22 cellular contexts compared by ENCODE assay signal in the genomic region with DNA sequence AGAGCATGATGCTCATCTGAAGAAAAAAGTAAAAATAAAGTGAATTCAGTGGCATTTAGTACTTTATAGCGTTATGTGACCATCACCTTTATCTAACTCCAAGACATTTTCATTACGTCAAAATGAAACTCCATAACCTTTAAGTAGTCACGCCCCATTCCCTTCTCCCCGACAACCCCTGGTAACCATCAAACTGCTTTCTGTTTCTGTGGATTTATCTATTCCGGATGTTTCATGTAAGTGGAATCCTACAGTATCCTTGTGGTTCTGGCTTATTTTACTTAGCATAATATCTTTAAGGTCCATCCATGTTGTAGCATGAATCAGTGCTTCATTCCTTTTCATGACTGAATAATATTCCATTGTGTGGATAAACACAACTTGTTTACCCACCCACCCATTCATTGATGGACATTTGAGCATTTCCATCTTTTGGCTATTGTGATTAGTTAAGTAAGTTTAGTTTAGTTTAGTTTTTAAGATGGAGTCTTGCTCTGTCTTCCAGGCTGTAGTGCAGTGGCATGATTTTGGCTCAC. TPM values are rescaled to one million over a fixed set of nuclear protein-coding genes. Genes with fewer than 3 reads are reported as not detected.
A peak's percentile ranks its signal among the peaks of the same experiment; 100 is the strongest.
DNase-seq lines count a peak whose midpoint lies in the region; ATAC-seq and TF ChIP-seq lines count a peak whose summit lies in the region.
"Had no signal": no experiment of that assay in that cellular context is flagged by ENCODE, and none has a peak within 500 bp of the region (broad histone marks: within the 10 kb centered on the region; RNA-seq: fewer than 3 reads in every experiment).

No MANE protein-coding gene starts in this region.

- H3K4me3 Mint-ChIP-seq in GM23338 = no peak overlapping the region
- H3K4me3 Mint-ChIP-seq: activated naive CD4-positive, alpha-beta T cell treated with anti-CD3 and anti-CD28 coated beads, Interleukin-2, amount 50 U/mL, for 24 hours; CD8-positive, alpha-beta memory T cell had no signal

- no peak overlapping the region for H3K27ac Mint-ChIP-seq in GM23338
- H3K27ac Mint-ChIP-seq: activated naive CD4-positive, alpha-beta T cell treated with anti-CD3 and anti-CD28 coated beads, Interleukin-2, amount 50 U/mL, for 24 hours had no signal

- WGBS in SK-N-SH (ENCODE audit: low lambda C conversion rate) = 50% methylated on average over 5 of the region's 5 CpGs
- 76% methylated on average over 5 of the region's 5 CpGs for WGBS in smooth muscle cell (ENCODE audit: low lambda C conversion rate)

- DNase-seq in GM23338 (ENCODE audit: low spot score) (no peak), SK-N-SH (no peak), smooth muscle cell (lab: John Stamatoyannopoulos, UW; ENCODE audit: unreplicated experiment) (no peak), sciatic nerve (ENCODE audit: low spot score) (no peak), NCI-H2171 treated with DMSO at 0.1 percent for 48 hours (lab: John Stamatoyannopoulos, UW) (no peak)
- no peak for DNase-seq in central memory CD4-positive, alpha-beta T cell
- DNase-seq: activated CD4-positive, alpha-beta T cell treated with anti-CD3 and anti-CD28 coated beads for 48 hours; CD8-positive, alpha-beta memory T cell; DND-41; Karpas-422; NCI-H187 treated with DMSO at 0.1 percent for 48 hours; SIG-M5; T-helper 1 cell had no signal

- peaks cover 14% of the 10 kb centered on the region for H3K27me3 Mint-ChIP-seq in GM23338 (ENCODE audit: insufficient read depth, low read depth, poor library complexity)
- H3K27me3 Mint-ChIP-seq: activated naive CD4-positive, alpha-beta T cell treated with anti-CD3 and anti-CD28 coated beads, Interleukin-2, amount 50 U/mL, for 24 hours; CD8-positive, alpha-beta memory T cell had no signal

- H4K20me1 ChIP-seq in GM23338 (replicated peaks; ENCODE audit: insufficient read depth) (no peaks in the 10 kb centered on the region), SK-N-SH (ENCODE audit: insufficient read depth) (no peaks in the 10 kb centered on the region), smooth muscle cell (ENCODE audit: low read depth) (no peaks in the 10 kb centered on the region)

- intact Hi-C loops in sciatic nerve (cut with DNase I) = no loop called here

- H3K27me3 ChIP-seq in GM23338 (ENCODE audit: insufficient read depth) = no peaks in the 10 kb centered on the region
- H3K27me3 ChIP-seq in SK-N-SH (ENCODE audit: insufficient read depth) = no peaks in the 10 kb centered on the region
- H3K27me3 ChIP-seq in iPS-18a (ENCODE audit: control insufficient read depth, insufficient read depth, low read length) = no peaks in the 10 kb centered on the region
- no peaks in the 10 kb centered on the region for H3K27me3 ChIP-seq in smooth muscle cell (ENCODE audit: low read depth)
- H3K27me3 ChIP-seq: ascending aorta, gastroesophageal sphincter, pancreas had no signal

- POLR2A ChIA-PET in SK-N-SH (lab: Yijun Ruan, JAX) = interaction anchor here (0.6 kb wide), 1 partner anchor 561 kb away, joined by 3 read pairs; no protein-coding TSS in a partner anchor

- H3K4me3 ChIP-seq in GM23338 (no peak overlapping the region), SK-N-SH (ENCODE audit: low read depth in 2 of 2, low read length in 1 of 2) (peak overlapping the region; percentile 4 to 15; a peak in 2 of 4 replicates), iPS-18a (ENCODE audit: low read length) (peak overlapping the region; percentile 32), smooth muscle cell (no peak overlapping the region)
- H3K4me3 ChIP-seq: ascending aorta, gastroesophageal sphincter, GM12878, pancreas had no signal

- H3K36me3 ChIP-seq in GM23338 (ENCODE audit: insufficient read depth) (no peaks in the 10 kb centered on the region), SK-N-SH (replicated peaks in 1 of 2; ENCODE audit: control insufficient read depth in 1 of 2, insufficient read depth in 2 of 2, low read length in 1 of 2) (no peaks in the 10 kb centered on the region), iPS-18a (ENCODE audit: control insufficient read depth, low read depth, low read length) (no peaks in the 10 kb centered on the region), smooth muscle cell (ENCODE audit: low read depth) (no peaks in the 10 kb centered on the region)
- H3K36me3 ChIP-seq: ascending aorta, gastroesophageal sphincter, pancreas had no signal

- H3K4me1 Mint-ChIP-seq in GM23338 = peaks cover 41% of the 10 kb centered on the region
- H3K4me1 Mint-ChIP-seq: activated naive CD4-positive, alpha-beta T cell treated with anti-CD3 and anti-CD28 coated beads, Interleukin-2, amount 50 U/mL, for 24 hours had no signal

- H3F3A ChIP-seq in GM23338 (replicated peaks; ENCODE audit: low read depth) (no peaks in the 10 kb centered on the region), SK-N-SH (replicated peaks; ENCODE audit: insufficient read depth) (peaks cover 20% of the 10 kb centered on the region), smooth muscle cell (ENCODE audit: low read depth) (peaks cover 10% of the 10 kb centered on the region)

- no peaks in the 10 kb centered on the region for H3K9me2 ChIP-seq in GM23338 (ENCODE audit: insufficient read depth)
- H3K9me2 ChIP-seq in SK-N-SH = no peaks in the 10 kb centered on the region

- no peaks in the 10 kb centered on the region for H3K9me3 Mint-ChIP-seq in GM23338
- H3K9me3 Mint-ChIP-seq: activated naive CD4-positive, alpha-beta T cell treated with anti-CD3 and anti-CD28 coated beads, Interleukin-2, amount 50 U/mL, for 24 hours; CD8-positive, alpha-beta memory T cell had no signal

- CTCF ChIA-PET in SK-N-SH (lab: Yijun Ruan, JAX) = no interaction called here

- H3K79me2 ChIP-seq in GM23338 (replicated peaks; ENCODE audit: insufficient read depth) = no peaks in the 10 kb centered on the region
- no peaks in the 10 kb centered on the region for H3K79me2 ChIP-seq in SK-N-SH (ENCODE audit: insufficient read depth)
- H3K79me2 ChIP-seq in smooth muscle cell (ENCODE audit: low read depth) = no peaks in the 10 kb centered on the region

- peak overlapping the region; percentile 30; the same call in 1 of the 2 replicates for H3K9ac ChIP-seq in SK-N-SH
- no peak overlapping the region for H3K9ac ChIP-seq in iPS-18a (ENCODE audit: low read length)
- no peak overlapping the region for H3K9ac ChIP-seq in smooth muscle cell (ENCODE audit: low read depth)

- H3K4me1 ChIP-seq in GM23338 (ENCODE audit: insufficient read depth) (peaks cover 17% of the 10 kb centered on the region), SK-N-SH (ENCODE audit: control insufficient read depth in 1 of 2, insufficient read depth in 2 of 2, low read depth in 1 of 2, low read length in 1 of 2) (peaks cover 18% of the 10 kb centered on the region in 2 experiments; a peak in 3 of 4 replicates), iPS-18a (ENCODE audit: control insufficient read depth, low read depth, low read length) (peaks cover 24% of the 10 kb centered on the region), smooth muscle cell (ENCODE audit: low read depth) (peaks cover 15% of the 10 kb centered on the region)

- H2AFZ ChIP-seq in GM23338 (no peak overlapping the region), SK-N-SH (ENCODE audit: low read depth) (0 out of 2 replicates have a peak overlapping the region, but pooled peaks have one; percentile 70), smooth muscle cell (ENCODE audit: low read depth) (no peak overlapping the region)

- TF ChIP-seq EP300 in SK-N-SH (IDR thresholded peaks at IDR 0.05; ENCODE audit: borderline replicate concordance in 1 of 2, low read depth in 1 of 2, low read length in 1 of 2) = no peak

- peak overlapping the region; percentile 64; the same call in 1 of the 2 replicates for H3K27ac ChIP-seq in GM23338 (ENCODE audit: low read depth)
- H3K27ac ChIP-seq in SK-N-SH (ENCODE audit: low read depth in 2 of 2, low read length in 1 of 2) = peak overlapping the region; percentile 48 to 62; a peak in 3 of 4 replicates
- peak overlapping the region; percentile 34 for H3K27ac ChIP-seq in iPS-18a (ENCODE audit: low read length)
- H3K27ac ChIP-seq in smooth muscle cell (ENCODE audit: low read depth) = no peak overlapping the region
- H3K27ac ChIP-seq: ascending aorta, pancreas had no signal

- H3K36me3 Mint-ChIP-seq in GM23338 (ENCODE audit: low read depth) = no peaks in the 10 kb centered on the region; the same call in 2 of the 3 replicates
- H3K36me3 Mint-ChIP-seq: activated naive CD4-positive, alpha-beta T cell treated with anti-CD3 and anti-CD28 coated beads, Interleukin-2, amount 50 U/mL, for 24 hours; CD8-positive, alpha-beta memory T cell had no signal

- H3K4me2 ChIP-seq in GM23338 (0 out of 2 replicates have a peak overlapping the region, but pooled peaks have one; percentile 58), SK-N-SH (peak overlapping the region; percentile 68), smooth muscle cell (peak overlapping the region; percentile 29)

- TF ChIP-seq CTCF in GM23338 (conservative IDR thresholded peaks at IDR 0.05; ENCODE audit: low read depth in 2 of 2) (no peak), SK-N-SH (IDR thresholded peaks at IDR 0.05) (no peak), smooth muscle cell (IDR thresholded peaks at IDR 0.05; ENCODE audit: borderline replicate concordance, insufficient read depth, poor library complexity, severe bottlenecking) (no peak)

- H3K9me3 ChIP-seq in SK-N-SH = no peaks in the 10 kb centered on the region
- no peaks in the 10 kb centered on the region for H3K9me3 ChIP-seq in iPS-18a (ENCODE audit: control insufficient read depth, low read depth, low read length)
- no peaks in the 10 kb centered on the region for H3K9me3 ChIP-seq in smooth muscle cell (replicated peaks; ENCODE audit: low read depth)
- H3K9me3 ChIP-seq: ascending aorta, gastroesophageal sphincter, pancreas had no signal

- no peak for TF ChIP-seq RAD21 in SK-N-SH (IDR thresholded peaks at IDR 0.05; ENCODE audit: low read length)

- no peak for ATAC-seq in GM23338
- no peak for ATAC-seq in sciatic nerve
- ATAC-seq: gastroesophageal sphincter, GM12878 had no signal

TF ChIP-seq in SK-N-SH, 30 proteins besides CTCF, POLR2A, EP300 and RAD21 (continues in another document):
- TF ChIP-seq, protein P1, sequence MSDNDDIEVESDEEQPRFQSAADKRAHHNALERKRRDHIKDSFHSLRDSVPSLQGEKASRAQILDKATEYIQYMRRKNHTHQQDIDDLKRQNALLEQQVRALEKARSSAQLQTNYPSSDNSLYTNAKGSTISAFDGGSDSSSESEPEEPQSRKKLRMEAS (IDR thresholded peaks at IDR 0.05; ENCODE audit: low read depth) = no peak
- TF ChIP-seq POLR2AphosphoS5 (IDR thresholded peaks at IDR 0.05; ENCODE audit: low read depth, low read length) (no peak), MEF2A (IDR thresholded peaks at IDR 0.05; ENCODE audit: borderline replicate concordance, low read depth) (no peak), ELF1 (IDR thresholded peaks at IDR 0.05) (no peak), TEAD4 (IDR thresholded peaks at IDR 0.05; ENCODE audit: borderline replicate concordance, insufficient read depth) (no peak), JUND (IDR thresholded peaks at IDR 0.05) (no peak), SMC3 (IDR thresholded peaks at IDR 0.05; ENCODE audit: low read depth, low read length) (no peak)

RNA-seq across cellular contexts. Expression of gene MAP1LC3B2, which starts 18.5 kb away (rescaled TPM):
- total RNA-seq in GM23338 (2014; rRNA removed; shearing (Covaris generic)) = 0.54 and 1.3 TPM in 2 replicates
- polyA plus RNA-seq in GM23338 (2016; fragmentation: Nextera tagmentation; extraction: Ambion mirVana) (6.7 and 9.4 TPM in 2 replicates), SK-N-SH (2012; rRNA removed) (0.76 and 0.81 TPM in 2 replicates), smooth muscle cell (3.9 and 4.2 TPM in 2 replicates)
- 1.4 and 3.6 TPM in 2 replicates for polyA plus RNA-seq in SK-N-SH (2012; cell fraction: cytosol; rRNA removed)
- 3.6 and 4.3 TPM in 2 replicates for polyA plus RNA-seq in SK-N-SH (2012; cell fraction: nucleus; rRNA removed)
- total RNA-seq in smooth muscle cell (0.31 and 2.5 TPM in 2 replicates), sciatic nerve (4.4 TPM)
- total RNA-seq: ascending aorta, epithelial cell of proximal tubule, GM12878, OCI-LY7, urinary bladder had no signal

Comparison
In these comparisons a context has a peak if more than half of its experiments do, and no peak if none do; other contexts are left out.
1. H3K4me3 ChIP-seq: peak in SK-N-SH (2 of 2) and iPS-18a (single experiment); none in GM23338 (single experiment) and smooth muscle cell (single experiment).
2. Peak in every context shown above with its lines, with median percentiles within 50 percentile points of each other: H3K4me2 ChIP-seq.